Comparison of ENCODE assay signal across 1 cellular context in genomic region chr17:7242717-7243576, GRCh38.
A peak's percentile ranks its signal among the peaks of the same experiment; 100 is the strongest.
TF ChIP-seq lines count a peak whose summit lies in the region.

No MANE protein-coding gene starts in this region.

TF ChIP-seq in GM12878, 131 proteins besides CTCF, POLR2A, EP300 and RAD21 (continued from another document):
- TF ChIP-seq ESRRA (IDR thresholded peaks at IDR 0.05; ENCODE audit: low read length) = no peak
- TF ChIP-seq HCFC1 (IDR thresholded peaks at IDR 0.05; ENCODE audit: low read length) = peak; percentile 53; the same call in 1 of the 2 replicates
- peak; percentile 93 for TF ChIP-seq PML (IDR thresholded peaks at IDR 0.05; ENCODE audit: low read length)
- TF ChIP-seq ZNF207 (IDR thresholded peaks at IDR 0.05; ENCODE audit: borderline replicate concordance) = 0 out of 2 replicates have a peak, but pooled peaks have one; percentile 72
- no peak for TF ChIP-seq RFX5 (IDR thresholded peaks at IDR 0.05; ENCODE audit: low read depth, low read length)
- peak; percentile 79 for TF ChIP-seq RELB (IDR thresholded peaks at IDR 0.05; ENCODE audit: low read depth)
- peak; percentile 84 for TF ChIP-seq FOXK2 (IDR thresholded peaks at IDR 0.05)
- TF ChIP-seq MTA2 (IDR thresholded peaks at IDR 0.05; ENCODE audit: low read depth) = peak; percentile 56; the same call in 1 of the 2 replicates
- TF ChIP-seq RELA (IDR thresholded peaks at IDR 0.05; ENCODE audit: borderline replicate concordance, partially characterized antibody) = peak; percentile 82
- peak; percentile 58; the same call in 1 of the 2 replicates for TF ChIP-seq POLR2AphosphoS5 (IDR thresholded peaks at IDR 0.05; ENCODE audit: low read length)
- peak in 1 of 2 experiments; percentile 67; a peak in 1 of 3 replicates for TF ChIP-seq EGR1 (IDR thresholded peaks at IDR 0.05; ENCODE audit: borderline replicate concordance in 1 of 2, low read depth in 2 of 2, low read length in 2 of 2)
- peak; percentile 60 for TF ChIP-seq NR2C1 (IDR thresholded peaks at IDR 0.05)
- peak; percentile 17; the same call in 1 of the 2 replicates for TF ChIP-seq REST (IDR thresholded peaks at IDR 0.05; ENCODE audit: low read depth, low read length)
TF ChIP-seq in GM12878: peak in this region for 75.
